Comparison of ENCODE assay signal across 18 cellular contexts in the genomic region with DNA sequence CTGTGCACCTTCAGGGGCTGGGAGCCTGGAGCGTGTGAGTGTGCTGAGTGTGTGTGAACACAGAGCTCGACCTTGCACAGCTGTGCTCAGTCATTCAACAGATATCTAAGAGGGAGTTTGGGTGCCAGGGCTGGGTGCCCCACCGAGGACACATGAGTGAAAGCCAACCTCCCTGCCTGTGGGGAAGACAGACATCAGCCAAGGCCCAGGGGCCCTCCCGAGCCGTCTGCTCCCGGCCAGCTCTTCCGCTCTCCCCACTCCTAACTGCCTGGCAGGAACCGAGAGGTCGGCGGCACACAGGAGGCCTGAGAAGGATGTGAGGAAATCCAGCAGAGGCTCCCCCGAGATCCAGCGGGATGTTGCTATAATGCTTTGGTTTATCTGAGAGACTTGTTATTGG. TPM values are rescaled to one million over a fixed set of nuclear protein-coding genes. Genes with fewer than 3 reads are reported as not detected.
A peak's percentile ranks its signal among the peaks of the same experiment; 100 is the strongest.
DNase-seq lines count a peak whose midpoint lies in the region; ATAC-seq and TF ChIP-seq lines count a peak whose summit lies in the region.
"Had no signal": no experiment of that assay in that cellular context is flagged by ENCODE, and none has a peak within 500 bp of the region (broad histone marks: within the 10 kb centered on the region; RNA-seq: fewer than 3 reads in every experiment).

No MANE protein-coding gene starts in this region.

- WGBS in right cardiac atrium, result 72% methylated on average over 12 of the region's 12 CpGs

- no peak overlapping the region for H3K4me3 Mint-ChIP-seq in activated T-helper 2 cell treated with anti-CD3 and anti-CD28 coated beads, Interferon-gamma antibody, Interleukin-2, Interleukin-4, amounts not matched to agents 10 μg/mL and 5 μg/mL and 100 μg/mL, durations not matched to agents 14 hours and 24 hours and 36 hours (ENCODE audit: low read depth)
- no peak overlapping the region for H3K4me3 Mint-ChIP-seq in Caco-2 (ENCODE audit: unreplicated experiment)
- H3K4me3 Mint-ChIP-seq: CD4-positive, CD25-positive, alpha-beta regulatory T cell had no signal

- H3K27me3 ChIP-seq in right atrium auricular region (no peaks in the 10 kb centered on the region), right cardiac atrium (ENCODE audit: control insufficient read depth, insufficient read depth) (no peaks in the 10 kb centered on the region), Caco-2 (replicated peaks; ENCODE audit: control insufficient read depth, insufficient read depth, low read length) (no peaks in the 10 kb centered on the region)
- H3K27me3 ChIP-seq: Peyer's patch had no signal

- POLR2A ChIA-PET in Caco-2 (lab: Charles Lee), result no interaction called here

- TF ChIP-seq CTCF in right atrium auricular region (IDR thresholded peaks at IDR 0.05) (no peak), Caco-2 (IDR thresholded peaks at IDR 0.05; ENCODE audit: insufficient read depth in 1 of 2, low read depth in 1 of 2, low read length in 1 of 2, severe bottlenecking in 1 of 2, unreplicated experiment in 1 of 2) (no peak)

- no TSS peak for BruUV-seq in Caco-2 (replicated peaks; lab: Mats Ljungman, UMichigan)

- H3K4me1 Mint-ChIP-seq in activated T-helper 2 cell treated with anti-CD3 and anti-CD28 coated beads, Interferon-gamma antibody, Interleukin-2, Interleukin-4, amounts not matched to agents 10 μg/mL and 5 μg/mL and 100 μg/mL, durations not matched to agents 14 hours and 24 hours and 36 hours (ENCODE audit: low read depth), result peaks cover 2% of the 10 kb centered on the region
- peaks cover 9% of the 10 kb centered on the region for H3K4me1 Mint-ChIP-seq in Caco-2 (ENCODE audit: low read depth, unreplicated experiment)

- H3K4me3 ChIP-seq in right atrium auricular region (no peak overlapping the region), right cardiac atrium (ENCODE audit: low read length) (no peak overlapping the region), Caco-2 (ENCODE audit: low read depth, low read length) (no peak overlapping the region)
- H3K4me3 ChIP-seq: Peyer's patch had no signal

- no peaks in the 10 kb centered on the region for H3K27me3 Mint-ChIP-seq in activated T-helper 2 cell treated with anti-CD3 and anti-CD28 coated beads, Interferon-gamma antibody, Interleukin-2, Interleukin-4, amounts not matched to agents 10 μg/mL and 5 μg/mL and 100 μg/mL, durations not matched to agents 14 hours and 24 hours and 36 hours (ENCODE audit: low read depth)
- no peaks in the 10 kb centered on the region for H3K27me3 Mint-ChIP-seq in Caco-2 (ENCODE audit: insufficient read depth, unreplicated experiment)
- H3K27me3 Mint-ChIP-seq: CD4-positive, CD25-positive, alpha-beta regulatory T cell had no signal

- peak overlapping the region; percentile 28 for H3K27ac Mint-ChIP-seq in activated T-helper 2 cell treated with anti-CD3 and anti-CD28 coated beads, Interferon-gamma antibody, Interleukin-2, Interleukin-4, amounts not matched to agents 10 μg/mL and 5 μg/mL and 100 μg/mL, durations not matched to agents 14 hours and 24 hours and 36 hours
- no peak overlapping the region for H3K27ac Mint-ChIP-seq in Caco-2 (ENCODE audit: unreplicated experiment)

- peaks cover 72% of the 10 kb centered on the region for H3K36me3 Mint-ChIP-seq in activated T-helper 2 cell treated with anti-CD3 and anti-CD28 coated beads, Interferon-gamma antibody, Interleukin-2, Interleukin-4, amounts not matched to agents 10 μg/mL and 5 μg/mL and 100 μg/mL, durations not matched to agents 14 hours and 24 hours and 36 hours (ENCODE audit: low read depth)
- peaks cover 56% of the 10 kb centered on the region for H3K36me3 Mint-ChIP-seq in Caco-2 (ENCODE audit: insufficient read depth, unreplicated experiment)

- intact Hi-C loops in Right ventricle myocardium superior (cut with DNase I) (no loop called here), right cardiac atrium (cut with DNase I) (loop anchor here in 1 of 4 donors (2.0 kb wide), 1 partner anchor 17 kb away; no protein-coding TSS in a partner anchor), Caco-2 (cut with micrococcal nuclease; ENCODE audit: unreplicated experiment) (no loop called here)
- intact Hi-C loops in activated T-helper 2 cell treated with anti-CD3 and anti-CD28 coated beads, Interferon-gamma antibody, Interleukin-2, Interleukin-4, amounts not matched to agents 10 μg/mL and 5 μg/mL and 100 μg/mL, durations not matched to agents 14 hours and 24 hours and 36 hours (cut with micrococcal nuclease), result no loop called here

- H3K36me3 ChIP-seq in right atrium auricular region, result peaks cover 85% of the 10 kb centered on the region
- H3K36me3 ChIP-seq in Caco-2 (ENCODE audit: control insufficient read depth, insufficient read depth, low read length), result peaks cover 1% of the 10 kb centered on the region; the same call in 1 of the 2 replicates

- H3K27ac ChIP-seq in right atrium auricular region (no peak overlapping the region), right cardiac atrium (ENCODE audit: low read length) (no peak overlapping the region)
- H3K27ac ChIP-seq: Peyer's patch had no signal

- peak; percentile 50 for ATAC-seq in Right ventricle myocardium superior (ENCODE audit: poor library complexity)
- peak; percentile 5 to 25 for ATAC-seq in right cardiac atrium
- no peak for ATAC-seq in GM18517 (IDR thresholded peaks at IDR 0.05; ENCODE audit: unreplicated experiment)
- ATAC-seq in HG02642 (IDR thresholded peaks at IDR 0.05; ENCODE audit: poor library complexity, unreplicated experiment), result no peak

- H3K9me3 Mint-ChIP-seq in activated T-helper 2 cell treated with anti-CD3 and anti-CD28 coated beads, Interferon-gamma antibody, Interleukin-2, Interleukin-4, amounts not matched to agents 10 μg/mL and 5 μg/mL and 100 μg/mL, durations not matched to agents 14 hours and 24 hours and 36 hours, result no peaks in the 10 kb centered on the region
- no peaks in the 10 kb centered on the region for H3K9me3 Mint-ChIP-seq in Caco-2 (ENCODE audit: unreplicated experiment)
- H3K9me3 Mint-ChIP-seq: CD4-positive, CD25-positive, alpha-beta regulatory T cell had no signal

- H3K9me3 ChIP-seq in right atrium auricular region (no peaks in the 10 kb centered on the region), right cardiac atrium (ENCODE audit: control insufficient read depth, low read length) (no peaks in the 10 kb centered on the region), Caco-2 (no peaks in the 10 kb centered on the region)
- H3K9me3 ChIP-seq: Peyer's patch had no signal

- H3K4me1 ChIP-seq in right atrium auricular region, result no peaks in the 10 kb centered on the region
- no peaks in the 10 kb centered on the region for H3K4me1 ChIP-seq in right cardiac atrium (ENCODE audit: control insufficient read depth, insufficient read depth, low read length)
- H3K4me1 ChIP-seq in Caco-2, result no peaks in the 10 kb centered on the region
- H3K4me1 ChIP-seq: Peyer's patch had no signal

- DNase-seq in Right ventricle myocardium superior, result no peak
- DNase-seq in right atrium auricular region (ENCODE audit: low spot score), result no peak
- no peak for DNase-seq in activated T-helper 2 cell treated with anti-CD3 and anti-CD28 coated beads, Interferon-gamma antibody, Interleukin-2, Interleukin-4, amounts not matched to agents 10 μg/mL and 5 μg/mL and 100 μg/mL, durations not matched to agents 14 hours and 24 hours and 36 hours (ENCODE audit: low spot score)
- peak in 2 of 3 donors; percentile 24 to 47 for DNase-seq in right cardiac atrium
- DNase-seq in Caco-2, result no peak
- DNase-seq: CD4-positive, CD25-positive, alpha-beta regulatory T cell; DND-41; Kasumi-1; NCI-H1694; NCI-H2081; NCI-H2171; NCI-H345; NCI-H524; NCI-H774; NK-92 treated with Interleukin-12 subunit alpha and Interleukin-12 subunit beta, amount 100 ng/mL, for 24 hours; Peyer's patch had no signal

- CTCF ChIA-PET in Caco-2 (lab: Charles Lee), result no interaction called here

RNA-seq across cellular contexts. Expression of gene CERK, which starts 32.0 kb away (rescaled TPM):
- 69.0 TPM for total RNA-seq in Right ventricle myocardium superior
- total RNA-seq in right atrium auricular region, result 10 to 100 TPM; 46.0 to 59.8 TPM
- total RNA-seq in activated T-helper 2 cell treated with anti-CD3 and anti-CD28 coated beads, Interferon-gamma antibody, Interleukin-2, Interleukin-4, amounts not matched to agents 10 μg/mL and 5 μg/mL and 100 μg/mL, durations not matched to agents 14 hours and 24 hours and 36 hours, result 57.1 and 62.8 TPM in 2 replicates
- 10 to 100 TPM; 59.5 to 83.5 (median 68.7) TPM for total RNA-seq in right cardiac atrium
- polyA plus RNA-seq in right cardiac atrium, result 32.6 TPM
- 35.0 and 37.6 TPM in 2 replicates for total RNA-seq in Caco-2 (2022)

RNA-seq across cellular contexts. Expression of gene TBC1D22A, which starts 56.4 kb away (rescaled TPM):
- 14.0 TPM for total RNA-seq in Right ventricle myocardium superior
- 10 to 100 TPM; 11.5 to 15.4 TPM for total RNA-seq in right atrium auricular region
- total RNA-seq in activated T-helper 2 cell treated with anti-CD3 and anti-CD28 coated beads, Interferon-gamma antibody, Interleukin-2, Interleukin-4, amounts not matched to agents 10 μg/mL and 5 μg/mL and 100 μg/mL, durations not matched to agents 14 hours and 24 hours and 36 hours, result 34.8 and 38.3 TPM in 2 replicates
- total RNA-seq in right cardiac atrium, result 10 to 100 TPM; 15.3 to 17.3 (median 16.4) TPM
- 12.0 TPM for polyA plus RNA-seq in right cardiac atrium
- 26.7 and 32.6 TPM in 2 replicates for total RNA-seq in Caco-2 (2022)

Comparison
In these comparisons a context has a peak if more than half of its experiments do, and no peak if none do; other contexts are left out.
1. DNase-seq: peak in right cardiac atrium (2 of 3); none in Right ventricle myocardium superior (single experiment), right atrium auricular region (single experiment), activated T-helper 2 cell treated with anti-CD3 and anti-CD28 coated beads, Interferon-gamma antibody, Interleukin-2, Interleukin-4, amounts not matched to agents 10 μg/mL and 5 μg/mL and 100 μg/mL, durations not matched to agents 14 hours and 24 hours and 36 hours (single experiment) and Caco-2 (0 of 2).
2. ATAC-seq: peak in Right ventricle myocardium superior (single experiment) and right cardiac atrium (2 of 2); none in GM18517 (single experiment) and HG02642 (single experiment).